ENCODE assay signal across 8 cellular contexts in genomic region chr9:92963831-92964606, GRCh38. TPM values are rescaled to one million over a fixed set of nuclear protein-coding genes. Genes with fewer than 3 reads are reported as not detected.
DNase-seq lines count a peak whose midpoint lies in the region; ATAC-seq and TF ChIP-seq lines count a peak whose summit lies in the region.

No MANE protein-coding gene starts in this region.

- no peak overlapping the region for H3K9ac ChIP-seq in mesenchymal stem cell (ENCODE audit: low read length)

- peaks cover 71% of the 10 kb centered on the region for H3K4me1 ChIP-seq in CD8-positive, alpha-beta memory T cell (ENCODE audit: insufficient read depth, low read length)
- peaks cover 22% of the 10 kb centered on the region for H3K4me1 ChIP-seq in mesenchymal stem cell (ENCODE audit: control insufficient read depth, insufficient read depth, low read depth, low read length)

- no peak overlapping the region for H2BK12ac ChIP-seq in mesenchymal stem cell (ENCODE audit: low read length in 2 of 2)

- no peak overlapping the region for H2AK5ac ChIP-seq in mesenchymal stem cell (ENCODE audit: low read length, severe bottlenecking)

- H2BK120ac ChIP-seq in mesenchymal stem cell (ENCODE audit: low read depth, low read length): no peak overlapping the region

- H3K27ac Mint-ChIP-seq in CD8-positive, alpha-beta memory T cell: peak overlapping the region; percentile 92 to 99 (median 98)
- H3K27ac Mint-ChIP-seq in activated CD8-positive, alpha-beta T cell treated with anti-CD3 and anti-CD28 coated beads, Interleukin-2, amount 10 ng/mL, durations not matched to agents 7 days and 5 days: peak overlapping the region; percentile 100

- H3K79me1 ChIP-seq in mesenchymal stem cell (replicated peaks; ENCODE audit: low read length, poor library complexity, severe bottlenecking): no peaks in the 10 kb centered on the region

- H3K4me3 Mint-ChIP-seq in CD8-positive, alpha-beta memory T cell: peak overlapping the region; percentile 91 to 95 (median 93)
- peak overlapping the region; percentile 91 for H3K4me3 Mint-ChIP-seq in activated CD8-positive, alpha-beta T cell treated with anti-CD3 and anti-CD28 coated beads, Interleukin-2, amount 10 ng/mL, durations not matched to agents 7 days and 5 days

- no peak overlapping the region for H2AFZ ChIP-seq in mesenchymal stem cell (ENCODE audit: low read depth, low read length)

- peaks cover 0 to 7% (median 2%) of the 10 kb centered on the region in 5 donors for H3K9me3 Mint-ChIP-seq in CD8-positive, alpha-beta memory T cell
- H3K9me3 Mint-ChIP-seq in activated CD8-positive, alpha-beta T cell treated with anti-CD3 and anti-CD28 coated beads, Interleukin-2, amount 10 ng/mL, durations not matched to agents 7 days and 5 days (ENCODE audit: insufficient read depth): peaks cover 7% of the 10 kb centered on the region

- peaks cover 61 to 69% (median 67%) of the 10 kb centered on the region in 3 donors for H3K4me1 Mint-ChIP-seq in CD8-positive, alpha-beta memory T cell
- peaks cover 58% of the 10 kb centered on the region for H3K4me1 Mint-ChIP-seq in activated CD8-positive, alpha-beta T cell treated with anti-CD3 and anti-CD28 coated beads, Interleukin-2, amount 10 ng/mL, durations not matched to agents 7 days and 5 days (ENCODE audit: low read depth)

- no peak overlapping the region for H3K4me2 ChIP-seq in mesenchymal stem cell (ENCODE audit: low read length, poor library complexity, severe bottlenecking)

- H3K4ac ChIP-seq in mesenchymal stem cell (ENCODE audit: low read depth in 1 of 2, low read length in 2 of 2): no peak overlapping the region

- peak overlapping the region; percentile 90 for H3K27ac ChIP-seq in CD8-positive, alpha-beta memory T cell (ENCODE audit: low read depth, low read length)
- H3K27ac ChIP-seq in mesenchymal stem cell (ENCODE audit: low read length, poor library complexity, severe bottlenecking) (no peak overlapping the region), RWPE1 (no peak overlapping the region)

- POLR2A ChIA-PET in CD8-positive, alpha-beta memory T cell (lab: Charles Lee): interaction anchor here (0.6 to 2.7 kb wide), 12 partner anchors 10 to 603 kb away, joined by 4 to 33 read pairs (median 6); partner anchors contain the start of gene IPPK
- POLR2A ChIA-PET in activated CD8-positive, alpha-beta T cell treated with anti-CD3 and anti-CD28 coated beads, Interleukin-2, amount 10 ng/mL, durations not matched to agents 7 days and 5 days (lab: Charles Lee): interaction anchor here (0.5 to 5.5 kb wide), 25 partner anchors 9 to 251 kb away, joined by 3 to 34 read pairs (median 4); no protein-coding TSS in a partner anchor
- POLR2A ChIA-PET in RWPE1 (lab: Yijun Ruan, JAX; ENCODE audit: low non-redundant PET): no interaction called here

- ATAC-seq in GM21447 (IDR thresholded peaks at IDR 0.05; ENCODE audit: unreplicated experiment): peak; percentile 79
- peak; percentile 73 for ATAC-seq in activated CD8-positive, alpha-beta T cell treated with anti-CD3 and anti-CD28 coated beads, Interleukin-2, amount 10 ng/mL, durations not matched to agents 7 days and 5 days

- no peak overlapping the region for H4K8ac ChIP-seq in mesenchymal stem cell (ENCODE audit: low read length)

- H4K91ac ChIP-seq in mesenchymal stem cell (ENCODE audit: low read length): no peak overlapping the region

- intact Hi-C loops in cardiac septum (cut with DNase I): no loop called here

- no peak overlapping the region for H3K18ac ChIP-seq in mesenchymal stem cell (ENCODE audit: low read depth in 1 of 2, low read length in 2 of 2)

- H3K23ac ChIP-seq in mesenchymal stem cell (ENCODE audit: low read length in 2 of 2): no peak overlapping the region

- H2BK5ac ChIP-seq in mesenchymal stem cell (ENCODE audit: low read depth, low read length, poor library complexity, severe bottlenecking): no peak overlapping the region

- H3K4me3 ChIP-seq in CD8-positive, alpha-beta memory T cell (ENCODE audit: low read length): peak overlapping the region; percentile 73
- no peak overlapping the region for H3K4me3 ChIP-seq in mesenchymal stem cell (ENCODE audit: insufficient read depth in 1 of 2, low read depth in 1 of 2, low read length in 2 of 2)

- H3K36me3 ChIP-seq in CD8-positive, alpha-beta memory T cell (ENCODE audit: insufficient read depth, low read length): no peaks in the 10 kb centered on the region
- H3K36me3 ChIP-seq in mesenchymal stem cell (ENCODE audit: control insufficient read depth in 1 of 2, insufficient read depth in 2 of 2, low read depth in 1 of 2, low read length in 2 of 2): no peaks in the 10 kb centered on the region

- peaks cover 0 to 1% of the 10 kb centered on the region in 2 donors for H3K27me3 Mint-ChIP-seq in CD8-positive, alpha-beta memory T cell
- H3K27me3 Mint-ChIP-seq in activated CD8-positive, alpha-beta T cell treated with anti-CD3 and anti-CD28 coated beads, Interleukin-2, amount 10 ng/mL, durations not matched to agents 7 days and 5 days (ENCODE audit: low read depth): no peaks in the 10 kb centered on the region

- H3K27me3 ChIP-seq in CD8-positive, alpha-beta memory T cell (ENCODE audit: insufficient read depth, low read length, poor library complexity, severe bottlenecking): no peaks in the 10 kb centered on the region
- H3K27me3 ChIP-seq in mesenchymal stem cell (ENCODE audit: control insufficient read depth in 1 of 2, insufficient read depth in 1 of 2, low read length in 2 of 2): peaks cover 0 to 24% of the 10 kb centered on the region in 2 experiments

- peak; percentile 64 to 93 (median 89) for DNase-seq in CD8-positive, alpha-beta memory T cell
- DNase-seq in KG1 (lab: John Stamatoyannopoulos, UW) (peak; percentile 74), cardiac septum (ENCODE audit: low spot score) (peak; percentile 82), mesenchymal stem cell (no peak), RWPE1 (ENCODE audit: low spot score) (no peak)
- peak; percentile 89 for DNase-seq in activated CD8-positive, alpha-beta T cell treated with anti-CD3 and anti-CD28 coated beads, Interleukin-2, amount 10 ng/mL, durations not matched to agents 7 days and 5 days
- DNase-seq in stimulated activated CD4-positive, alpha-beta T cell treated with anti-CD3 and anti-CD28 coated beads, Interleukin-4, amount 100 ng/mL, for 48 hours (ENCODE audit: low read depth in 2 of 2): peak; percentile 49 to 52

- H3K36me3 Mint-ChIP-seq in CD8-positive, alpha-beta memory T cell: peaks cover 10 to 53% (median 14%) of the 10 kb centered on the region in 3 donors
- H3K36me3 Mint-ChIP-seq in activated CD8-positive, alpha-beta T cell treated with anti-CD3 and anti-CD28 coated beads, Interleukin-2, amount 10 ng/mL, durations not matched to agents 7 days and 5 days (ENCODE audit: low read depth): peaks cover 62% of the 10 kb centered on the region

- WGBS in mesenchymal stem cell: 83% methylated on average over 15 of the region's 16 CpGs

- H3K14ac ChIP-seq in mesenchymal stem cell (ENCODE audit: low read length in 2 of 2): no peak overlapping the region

- TF ChIP-seq CTCF in RWPE1 (conservative IDR thresholded peaks at IDR 0.05; ENCODE audit: low read depth): no peak

- H3K9me3 ChIP-seq in CD8-positive, alpha-beta memory T cell (ENCODE audit: low read length): no peaks in the 10 kb centered on the region
- H3K9me3 ChIP-seq in mesenchymal stem cell (ENCODE audit: control insufficient read depth, low read length): peaks cover 9% of the 10 kb centered on the region

- H2BK15ac ChIP-seq in mesenchymal stem cell (ENCODE audit: low read depth, poor library complexity, severe bottlenecking): no peak overlapping the region

- CTCF ChIA-PET in CD8-positive, alpha-beta memory T cell (lab: Charles Lee): interaction anchor here (1.1 to 5.0 kb wide), 9 partner anchors 9 to 602 kb away, joined by 3 to 24 read pairs (median 8); no protein-coding TSS in a partner anchor
- CTCF ChIA-PET in activated CD8-positive, alpha-beta T cell treated with anti-CD3 and anti-CD28 coated beads, Interleukin-2, amount 10 ng/mL, durations not matched to agents 7 days and 5 days (lab: Charles Lee): interaction anchor here (1.0 to 5.2 kb wide), 4 partner anchors 10 to 101 kb away, joined by 4 to 34 read pairs (median 4); no protein-coding TSS in a partner anchor
- CTCF ChIA-PET in RWPE1 (lab: Yijun Ruan, JAX): no interaction called here

RNA-seq across cellular contexts. Expression of gene FGD3, which starts 16.7 kb away (rescaled TPM):
- 10 to 100 TPM; 54.6 to 56.5 TPM for total RNA-seq in CD8-positive, alpha-beta memory T cell
- 134 TPM for polyA plus RNA-seq in CD8-positive, alpha-beta memory T cell
- 100 to 1,000 TPM; 104 to 107 TPM for total RNA-seq in activated CD8-positive, alpha-beta T cell treated with anti-CD3 and anti-CD28 coated beads, Interleukin-2, amount 10 ng/mL, durations not matched to agents 7 days and 5 days
- total RNA-seq in cardiac septum: 2.6 TPM
- polyA plus RNA-seq in mesenchymal stem cell (2013, experiment 1 of 2): not detected
- polyA plus RNA-seq in mesenchymal stem cell (2013, experiment 2 of 2): not detected

Comparison
In these comparisons a context has a peak if more than half of its experiments do, and no peak if none do; other contexts are left out.
1. DNase-seq: peak in CD8-positive, alpha-beta memory T cell (5 of 5), KG1 (single experiment), activated CD8-positive, alpha-beta T cell treated with anti-CD3 and anti-CD28 coated beads, Interleukin-2, amount 10 ng/mL, durations not matched to agents 7 days and 5 days (single experiment), cardiac septum (single experiment) and stimulated activated CD4-positive, alpha-beta T cell treated with anti-CD3 and anti-CD28 coated beads, Interleukin-4, amount 100 ng/mL, for 48 hours (2 of 2); none in mesenchymal stem cell (single experiment) and RWPE1 (single experiment).
2. RNA of gene FGD3, which starts 16.7 kb away (total RNA-seq): 104 to 107 TPM in activated CD8-positive, alpha-beta T cell treated with anti-CD3 and anti-CD28 coated beads, Interleukin-2, amount 10 ng/mL, durations not matched to agents 7 days and 5 days and 54.6 to 56.5 TPM in CD8-positive, alpha-beta memory T cell; 2.6 TPM in cardiac septum (single experiment); every median in the first group is over 10 times any median in the second.